Comparison of ENCODE assay signal across 1 cellular context in genomic region chr18:13019301-13019700, GRCh38.
TF ChIP-seq lines count a peak whose summit lies in the region.

No MANE protein-coding gene starts in this region.

TF ChIP-seq in GM12878, 131 proteins besides CTCF, POLR2A, EP300 and RAD21 (continued from another document):
- TF ChIP-seq ATF2 (IDR thresholded peaks at IDR 0.05; ENCODE audit: low read length) (0 out of 2 replicates have a peak, but pooled peaks have one; percentile 60), NFIC (IDR thresholded peaks at IDR 0.05; ENCODE audit: low read depth, low read length) (peak; percentile 82), FOS (IDR thresholded peaks at IDR 0.05; ENCODE audit: borderline replicate concordance, extremely low read depth, insufficient read length) (no peak), MXI1 (IDR thresholded peaks at IDR 0.05; ENCODE audit: low read depth, low read length) (no peak), IRF4 (IDR thresholded peaks at IDR 0.05; ENCODE audit: low read depth, low read length) (peak; percentile 96), BCL11A (IDR thresholded peaks at IDR 0.05; ENCODE audit: low read depth, low read length) (peak; percentile 70; the same call in 1 of the 2 replicates), KDM1A (IDR thresholded peaks at IDR 0.05; ENCODE audit: borderline replicate concordance) (no peak), BHLHE40 (IDR thresholded peaks at IDR 0.05; ENCODE audit: borderline replicate concordance in 1 of 2, low read depth in 2 of 2, low read length in 1 of 2) (no peak), E4F1 (IDR thresholded peaks at IDR 0.05; ENCODE audit: borderline replicate concordance, partially characterized antibody) (no peak), SMARCA5 (IDR thresholded peaks at IDR 0.05) (no peak), MEF2A (IDR thresholded peaks at IDR 0.05; ENCODE audit: insufficient read depth, low read depth, low read length) (0 out of 2 replicates have a peak, but pooled peaks have one; percentile 60), TCF7 (IDR thresholded peaks at IDR 0.05; ENCODE audit: borderline replicate concordance) (0 out of 2 replicates have a peak, but pooled peaks have one; percentile 24), SREBF1 (IDR thresholded peaks at IDR 0.05; ENCODE audit: low read length) (0 out of 2 replicates have a peak, but pooled peaks have one; percentile 30), ZBTB11 (CRISPR knock-in tag; IDR thresholded peaks at IDR 0.05) (no peak), CREM (IDR thresholded peaks at IDR 0.05; ENCODE audit: low read depth) (peak; percentile 62; the same call in 1 of the 2 replicates), JUND (IDR thresholded peaks at IDR 0.05; ENCODE audit: low read depth, low read length) (peak; percentile 67; the same call in 1 of the 2 replicates), FOXM1 (IDR thresholded peaks at IDR 0.05; ENCODE audit: low read depth, low read length) (peak; percentile 61; the same call in 1 of the 2 replicates), KAT2A (conservative IDR thresholded peaks at IDR 0.05; ENCODE audit: control insufficient read depth, low read depth, low read length) (no peak), ZNF217 (IDR thresholded peaks at IDR 0.05) (peak; percentile 80), HDAC6 (IDR thresholded peaks at IDR 0.05; ENCODE audit: unreplicated experiment) (no peak)
- TF ChIP-seq, protein P1, sequence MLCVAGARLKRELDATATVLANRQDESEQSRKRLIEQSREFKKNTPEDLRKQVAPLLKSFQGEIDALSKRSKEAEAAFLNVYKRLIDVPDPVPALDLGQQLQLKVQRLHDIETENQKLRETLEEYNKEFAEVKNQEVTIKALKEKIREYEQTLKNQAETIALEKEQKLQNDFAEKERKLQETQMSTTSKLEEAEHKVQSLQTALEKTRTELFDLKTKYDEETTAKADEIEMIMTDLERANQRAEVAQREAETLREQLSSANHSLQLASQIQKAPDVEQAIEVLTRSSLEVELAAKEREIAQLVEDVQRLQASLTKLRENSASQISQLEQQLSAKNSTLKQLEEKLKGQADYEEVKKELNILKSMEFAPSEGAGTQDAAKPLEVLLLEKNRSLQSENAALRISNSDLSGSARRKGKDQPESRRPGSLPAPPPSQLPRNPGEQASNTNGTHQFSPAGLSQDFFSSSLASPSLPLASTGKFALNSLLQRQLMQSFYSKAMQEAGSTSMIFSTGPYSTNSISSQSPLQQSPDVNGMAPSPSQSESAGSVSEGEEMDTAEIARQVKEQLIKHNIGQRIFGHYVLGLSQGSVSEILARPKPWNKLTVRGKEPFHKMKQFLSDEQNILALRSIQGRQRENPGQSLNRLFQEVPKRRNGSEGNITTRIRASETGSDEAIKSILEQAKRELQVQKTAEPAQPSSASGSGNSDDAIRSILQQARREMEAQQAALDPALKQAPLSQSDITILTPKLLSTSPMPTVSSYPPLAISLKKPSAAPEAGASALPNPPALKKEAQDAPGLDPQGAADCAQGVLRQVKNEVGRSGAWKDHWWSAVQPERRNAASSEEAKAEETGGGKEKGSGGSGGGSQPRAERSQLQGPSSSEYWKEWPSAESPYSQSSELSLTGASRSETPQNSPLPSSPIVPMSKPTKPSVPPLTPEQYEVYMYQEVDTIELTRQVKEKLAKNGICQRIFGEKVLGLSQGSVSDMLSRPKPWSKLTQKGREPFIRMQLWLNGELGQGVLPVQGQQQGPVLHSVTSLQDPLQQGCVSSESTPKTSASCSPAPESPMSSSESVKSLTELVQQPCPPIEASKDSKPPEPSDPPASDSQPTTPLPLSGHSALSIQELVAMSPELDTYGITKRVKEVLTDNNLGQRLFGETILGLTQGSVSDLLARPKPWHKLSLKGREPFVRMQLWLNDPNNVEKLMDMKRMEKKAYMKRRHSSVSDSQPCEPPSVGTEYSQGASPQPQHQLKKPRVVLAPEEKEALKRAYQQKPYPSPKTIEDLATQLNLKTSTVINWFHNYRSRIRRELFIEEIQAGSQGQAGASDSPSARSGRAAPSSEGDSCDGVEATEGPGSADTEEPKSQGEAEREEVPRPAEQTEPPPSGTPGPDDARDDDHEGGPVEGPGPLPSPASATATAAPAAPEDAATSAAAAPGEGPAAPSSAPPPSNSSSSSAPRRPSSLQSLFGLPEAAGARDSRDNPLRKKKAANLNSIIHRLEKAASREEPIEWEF (IDR thresholded peaks at IDR 0.05; ENCODE audit: insufficient replicate concordance, low read depth, low read length) = no peak
